In genomic region chr1:153352523-153352922, GRCh38 we compare ENCODE assay signal across 1 cellular context.
TF ChIP-seq lines count a peak whose summit lies in the region.

No MANE protein-coding gene starts in this region.

TF ChIP-seq in GM12878, 131 proteins besides CTCF, POLR2A, EP300 and RAD21 (continues in another document):
- no peak for TF ChIP-seq NR2F1 (conservative IDR thresholded peaks at IDR 0.05)
- TF ChIP-seq CBX5 (IDR thresholded peaks at IDR 0.05; ENCODE audit: low read depth) = no peak
- TF ChIP-seq ZZZ3 (IDR thresholded peaks at IDR 0.05; ENCODE audit: control insufficient read depth, insufficient read length, low read depth) = no peak
- no peak for TF ChIP-seq NKRF (conservative IDR thresholded peaks at IDR 0.05)
- TF ChIP-seq SPI1 (IDR thresholded peaks at IDR 0.05; ENCODE audit: borderline replicate concordance, insufficient read depth, low read depth, low read length) = peak; percentile 25; the same call in 1 of the 2 replicates
- peak; percentile 86 for TF ChIP-seq PKNOX1 (IDR thresholded peaks at IDR 0.05)
- TF ChIP-seq USF2 (IDR thresholded peaks at IDR 0.05; ENCODE audit: borderline replicate concordance, low read depth, low read length) = no peak
- TF ChIP-seq ATF2 (IDR thresholded peaks at IDR 0.05; ENCODE audit: low read length) = no peak
- no peak for TF ChIP-seq ZBED1 (IDR thresholded peaks at IDR 0.05; ENCODE audit: borderline replicate concordance)
- no peak for TF ChIP-seq SREBF2 (IDR thresholded peaks at IDR 0.05; ENCODE audit: low read length)
- TF ChIP-seq ZBTB33 (IDR thresholded peaks at IDR 0.05) = no peak
- TF ChIP-seq NFIC (IDR thresholded peaks at IDR 0.05; ENCODE audit: low read depth, low read length) = no peak
- no peak for TF ChIP-seq HDAC6 (IDR thresholded peaks at IDR 0.05; ENCODE audit: unreplicated experiment)
- TF ChIP-seq ZNF592 (IDR thresholded peaks at IDR 0.05) = no peak
- no peak for TF ChIP-seq BHLHE40 (IDR thresholded peaks at IDR 0.05; ENCODE audit: borderline replicate concordance in 1 of 2, low read depth in 2 of 2, low read length in 1 of 2)
- TF ChIP-seq CBX3 (IDR thresholded peaks at IDR 0.05; ENCODE audit: borderline replicate concordance, low read depth) = no peak
- TF ChIP-seq FOXK2 (IDR thresholded peaks at IDR 0.05) = no peak
- no peak for TF ChIP-seq ETV6 (conservative IDR thresholded peaks at IDR 0.05 in 1 of 2, IDR thresholded peaks at IDR 0.05 in 1 of 2; ENCODE audit: borderline replicate concordance in 1 of 2, low read depth in 1 of 2)
- TF ChIP-seq MAX (IDR thresholded peaks at IDR 0.05; ENCODE audit: low read depth, low read length) = no peak
- TF ChIP-seq PBX3 (IDR thresholded peaks at IDR 0.05; ENCODE audit: insufficient replicate concordance, low read depth, low read length) = peak; percentile 31
- TF ChIP-seq SKIL (IDR thresholded peaks at IDR 0.05; ENCODE audit: low read depth, poor library complexity, severe bottlenecking) = peak; percentile 22
- no peak for TF ChIP-seq EED (IDR thresholded peaks at IDR 0.05; ENCODE audit: low read depth)
- no peak for TF ChIP-seq E2F8 (IDR thresholded peaks at IDR 0.05; ENCODE audit: low read depth, partially characterized antibody)
- TF ChIP-seq POU2F2 (IDR thresholded peaks at IDR 0.05; ENCODE audit: borderline replicate concordance, low read depth, low read length) = no peak
- no peak for TF ChIP-seq ZSCAN29 (IDR thresholded peaks at IDR 0.05)
- no peak for TF ChIP-seq MXI1 (IDR thresholded peaks at IDR 0.05; ENCODE audit: low read depth, low read length)
- TF ChIP-seq PAX5 (IDR thresholded peaks at IDR 0.05; ENCODE audit: borderline replicate concordance, low read depth, low read length) = no peak
- TF ChIP-seq MTA3 (IDR thresholded peaks at IDR 0.05; ENCODE audit: borderline replicate concordance, low read length) = no peak
- no peak for TF ChIP-seq STAT3 (IDR thresholded peaks at IDR 0.05; ENCODE audit: low read depth, low read length)
- no peak for TF ChIP-seq CREM (IDR thresholded peaks at IDR 0.05; ENCODE audit: low read depth)
- no peak for TF ChIP-seq FOXM1 (IDR thresholded peaks at IDR 0.05; ENCODE audit: low read depth, low read length)
- TF ChIP-seq SUZ12 (IDR thresholded peaks at IDR 0.05; ENCODE audit: unreplicated experiment) = no peak
- no peak for TF ChIP-seq IRF4 (IDR thresholded peaks at IDR 0.05; ENCODE audit: low read depth, low read length)
- TF ChIP-seq TCF3 (IDR thresholded peaks at IDR 0.05; ENCODE audit: borderline replicate concordance, insufficient read depth, low read depth, low read length) = no peak
- TF ChIP-seq BCLAF1 (IDR thresholded peaks at IDR 0.05) = no peak
- no peak for TF ChIP-seq CEBPB (IDR thresholded peaks at IDR 0.05; ENCODE audit: borderline replicate concordance in 1 of 2, low read depth in 2 of 2, low read length in 2 of 2)
